In the genomic region with DNA sequence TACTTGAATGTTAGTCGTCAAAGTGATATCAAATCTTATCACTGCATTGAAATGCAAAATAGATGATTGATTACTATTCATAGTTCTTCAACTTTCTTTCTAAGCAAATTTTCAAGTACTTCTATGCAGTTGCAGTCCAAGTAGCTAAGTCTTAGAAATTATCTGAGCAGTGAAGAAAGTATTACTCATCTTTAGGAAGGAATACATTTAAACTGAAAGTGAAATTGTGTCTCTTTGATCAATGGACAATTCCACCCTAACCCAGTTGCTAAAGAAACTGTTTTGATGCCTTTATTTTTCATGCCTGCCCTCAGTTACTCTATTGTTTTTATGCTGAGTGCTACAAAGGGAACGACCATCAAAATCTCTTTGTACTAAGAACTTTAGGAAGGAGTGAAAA, we compare ENCODE assay signal across 21 cellular contexts.
DNase-seq lines count a peak whose midpoint lies in the region; ATAC-seq, FAIRE-seq and TF ChIP-seq lines count a peak whose summit lies in the region.
"Had no signal": no experiment of that assay in that cellular context is flagged by ENCODE, and none has a peak within 500 bp of the region (broad histone marks: within the 10 kb centered on the region; RNA-seq: fewer than 3 reads in every experiment).

No MANE protein-coding gene starts in this region.

- H3K23ac ChIP-seq in IMR-90 (ENCODE audit: low read depth, low read length), result no peak overlapping the region

- WGBS in IMR-90 (ENCODE audit: extremely low coverage in 2 of 2, insufficient read length in 1 of 2), 2 experiments, result no CpG with 5 or more reads among the region's 2 CpGs
- 33% methylated on average over 2 of the region's 2 CpGs for WGBS in right lobe of liver (ENCODE audit: insufficient coverage, low coverage, low lambda C conversion rate, missing lambda C conversion rate)

- peak overlapping the region; percentile 27; the same call in 1 of the 2 replicates for H2BK20ac ChIP-seq in IMR-90 (ENCODE audit: low read depth, low read length)

- H4K8ac ChIP-seq in IMR-90 (ENCODE audit: low read depth in 2 of 2, low read length in 2 of 2), result peak overlapping the region; percentile 5 to 83; a peak in 2 of 4 replicates

- peak overlapping the region; percentile 16; the same call in 1 of the 2 replicates for H4K91ac ChIP-seq in IMR-90 (ENCODE audit: insufficient read depth, low read depth, low read length)

- peak overlapping the region; percentile 42 for H3K4me3 ChIP-seq in IMR-90 (ENCODE audit: insufficient read depth, low read depth, low read length)
- no peak overlapping the region for H3K4me3 ChIP-seq in bronchial epithelial cell (ENCODE audit: low read depth, low read length)
- peak overlapping the region in 1 of 3 donors; percentile 18 for H3K4me3 ChIP-seq in right lobe of liver
- H3K4me3 ChIP-seq: HAP-1 had no signal

- no peak for FAIRE-seq in bronchial epithelial cell (lab: Jason Lieb, UNC)
- FAIRE-seq in HTR-8/SVneo (lab: Jason Lieb, UNC), result no peak
- FAIRE-seq: frontal cortex, RCC 7860, urothelium cell line had no signal

- H2AFZ ChIP-seq in IMR-90 (replicated peaks; ENCODE audit: low read length, poor library complexity), result no peak overlapping the region

- H3K27me3 ChIP-seq in IMR-90 (ENCODE audit: control insufficient read depth, insufficient read depth, low read length) (no peaks in the 10 kb centered on the region), bronchial epithelial cell (ENCODE audit: control insufficient read depth, insufficient read depth, low read length) (no peaks in the 10 kb centered on the region), right lobe of liver (no peaks in the 10 kb centered on the region)

- TF ChIP-seq CTCF in IMR-90 (conservative IDR thresholded peaks at IDR 0.05; ENCODE audit: low read depth, low read length) (no peak), bronchial epithelial cell (IDR thresholded peaks at IDR 0.05; ENCODE audit: insufficient read depth, low read length, severe bottlenecking) (no peak), right lobe of liver (IDR thresholded peaks at IDR 0.05) (no peak)

- ATAC-seq in IMR-90 (ENCODE audit: low read depth), result peak; percentile 79
- ATAC-seq in right lobe of liver, result peak in 3 of 4 donors; percentile 27 to 76 (median 49)
- ATAC-seq in activated CD4-positive, CD25-positive, alpha-beta regulatory T cell treated with anti-CD3 and anti-CD28 coated beads, Interleukin-2, amount 50 U/mL, for 24 hours, result no peak
- ATAC-seq: stimulated activated naive CD8-positive, alpha-beta T cell treated with anti-CD3 and anti-CD28 coated beads, Interleukin-15, amount 100 ng/mL, for 72 hours had no signal

- no peaks in the 10 kb centered on the region for H3K79me1 ChIP-seq in IMR-90 (ENCODE audit: low read depth in 1 of 2, low read length in 2 of 2)

- no peak for TF ChIP-seq POLR2A in IMR-90 (IDR thresholded peaks at IDR 0.05; ENCODE audit: low read depth, low read length)
- no peak for TF ChIP-seq POLR2A in right lobe of liver (IDR thresholded peaks at IDR 0.05)

- peak overlapping the region; percentile 74; the same call in 1 of the 2 replicates for H3K14ac ChIP-seq in IMR-90 (replicated peaks; ENCODE audit: low read depth, low read length)

- peak overlapping the region; percentile 88 for H3K18ac ChIP-seq in IMR-90 (ENCODE audit: low read depth, low read length)

- POLR2A ChIA-PET in IMR-90 (lab: Charles Lee; ENCODE audit: unreplicated experiment), result no interaction called here

- H3K56ac ChIP-seq in IMR-90 (ENCODE audit: extremely low read depth, insufficient read depth, low read length), result peak overlapping the region; percentile 56

- no peaks in the 10 kb centered on the region for H3K9me1 ChIP-seq in IMR-90 (ENCODE audit: insufficient read depth, low read length)

- H3K9me3 ChIP-seq in IMR-90 (ENCODE audit: control insufficient read depth, insufficient read depth, low read length) (no peaks in the 10 kb centered on the region), right lobe of liver (no peaks in the 10 kb centered on the region)
- H3K9me3 ChIP-seq: HAP-1 had no signal

- peak overlapping the region; percentile 36; the same call in 1 of the 2 replicates for H3K4ac ChIP-seq in IMR-90 (ENCODE audit: low read depth, low read length)

- dilution Hi-C loops in IMR-90 (cut with HindIII; ENCODE audit: low sequenced_read_pairs, unreplicated experiment), result no loop called here

- DNase-seq in GM03348 (ENCODE audit: low spot score) (peak; percentile 7), IMR-90 (peak; percentile 42), bronchial epithelial cell (ENCODE audit: low read depth) (peak; percentile 10), right lobe of liver (no peak), NCI-H1092 treated with DMSO at 0.1 percent for 48 hours (lab: John Stamatoyannopoulos, UW) (no peak), HTR-8/SVneo (ENCODE audit: insufficient read length, low spot score) (no peak), DMS79 treated with DMSO at 0.1 percent for 48 hours (lab: John Stamatoyannopoulos, UW) (no peak)
- DNase-seq: activated B cell treated with CpG ODN at 0.5 μM for 24 hours; activated effector memory CD4-positive, alpha-beta T cell treated with Interleukin-2 at 50 U/mL for 16 hours; anterior cingulate cortex; DMS 273 treated with DMSO at 0.1 percent for 48 hours; Karpas-422; NCI-H187 treated with DMSO at 0.1 percent for 48 hours; NCI-H526; occipital lobe; stimulated activated naive CD8-positive, alpha-beta T cell treated with anti-CD3 and anti-CD28 coated beads, Interleukin-15, amount 100 ng/mL, for 72 hours had no signal

- H3K4me1 ChIP-seq in IMR-90 (ENCODE audit: control insufficient read depth, insufficient read depth, low read length) (no peaks in the 10 kb centered on the region), right lobe of liver (no peaks in the 10 kb centered on the region)

- no peak overlapping the region for H2AK5ac ChIP-seq in IMR-90 (ENCODE audit: low read depth, low read length)

- H3K27ac ChIP-seq in IMR-90 (ENCODE audit: insufficient read depth, low read length) (peak overlapping the region; percentile 60; the same call in 1 of the 2 replicates), right lobe of liver (no peak overlapping the region)

- H4K20me1 ChIP-seq in IMR-90 (ENCODE audit: insufficient read depth, low read length), result no peaks in the 10 kb centered on the region

- intact Hi-C loops in IMR-90 (cut with micrococcal nuclease), result no loop called here
- intact Hi-C loops in right lobe of liver (cut with DNase I), result no loop called here

- no peak for TF ChIP-seq RAD21 in IMR-90 (IDR thresholded peaks at IDR 0.05; ENCODE audit: low read length)

- peak overlapping the region; percentile 91 for H2BK5ac ChIP-seq in IMR-90 (ENCODE audit: low read depth, low read length, poor library complexity, severe bottlenecking)

- H2BK120ac ChIP-seq in IMR-90 (ENCODE audit: low read depth, low read length), result peak overlapping the region; percentile 55; the same call in 1 of the 2 replicates

- no TSS peak for BruUV-seq in IMR-90 (replicated peaks; lab: Mats Ljungman, UMichigan)

- CTCF ChIA-PET in IMR-90 (lab: Yijun Ruan, JAX), result interaction anchor here (0.5 to 0.6 kb wide), 2 partner anchors 80 to 197 kb away, joined by 4 to 7 read pairs; no protein-coding TSS in a partner anchor

- peak overlapping the region; percentile 72; the same call in 1 of the 2 replicates for H3K9ac ChIP-seq in IMR-90 (ENCODE audit: low read depth, low read length)

- in situ Hi-C loops in IMR-90 (cut with MboI; ENCODE audit: low sequenced_read_pairs), result no loop called here

- no peak overlapping the region for H2BK15ac ChIP-seq in IMR-90 (ENCODE audit: low read depth, low read length)

- H2AK9ac ChIP-seq in IMR-90 (replicated peaks; ENCODE audit: low read depth, low read length, poor library complexity), result no peak overlapping the region

- H3K36me3 ChIP-seq in IMR-90 (ENCODE audit: control insufficient read depth, insufficient read depth, low read length), result no peaks in the 10 kb centered on the region
- H3K36me3 ChIP-seq in bronchial epithelial cell (ENCODE audit: control insufficient read depth, insufficient read depth, low read length), result no peaks in the 10 kb centered on the region
- H3K36me3 ChIP-seq in right lobe of liver, result no peaks in the 10 kb centered on the region
- H3K36me3 ChIP-seq: HAP-1 had no signal

- peak overlapping the region; percentile 91 for H4K5ac ChIP-seq in IMR-90 (ENCODE audit: low read depth, low read length)

- H3K4me2 ChIP-seq in IMR-90 (ENCODE audit: low read depth, low read length), result peak overlapping the region; percentile 99

TF ChIP-seq in IMR-90, 13 proteins besides CTCF, POLR2A, EP300 and RAD21 (continues in another document):
- TF ChIP-seq, protein P1, sequence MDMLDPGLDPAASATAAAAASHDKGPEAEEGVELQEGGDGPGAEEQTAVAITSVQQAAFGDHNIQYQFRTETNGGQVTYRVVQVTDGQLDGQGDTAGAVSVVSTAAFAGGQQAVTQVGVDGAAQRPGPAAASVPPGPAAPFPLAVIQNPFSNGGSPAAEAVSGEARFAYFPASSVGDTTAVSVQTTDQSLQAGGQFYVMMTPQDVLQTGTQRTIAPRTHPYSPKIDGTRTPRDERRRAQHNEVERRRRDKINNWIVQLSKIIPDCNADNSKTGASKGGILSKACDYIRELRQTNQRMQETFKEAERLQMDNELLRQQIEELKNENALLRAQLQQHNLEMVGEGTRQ (IDR thresholded peaks at IDR 0.05; ENCODE audit: low read depth, low read length), result no peak
- TF ChIP-seq RCOR1 (IDR thresholded peaks at IDR 0.05; ENCODE audit: insufficient replicate concordance, low read length) (no peak), CHD1 (IDR thresholded peaks at IDR 0.05; ENCODE audit: low read depth, low read length) (no peak), BHLHE40 (IDR thresholded peaks at IDR 0.05; ENCODE audit: low read depth, low read length) (no peak), MAFK (IDR thresholded peaks at IDR 0.05; ENCODE audit: low read depth, low read length) (no peak), MAZ (IDR thresholded peaks at IDR 0.05; ENCODE audit: borderline replicate concordance, low read depth, low read length) (no peak), MXI1 (IDR thresholded peaks at IDR 0.05; ENCODE audit: borderline replicate concordance, low read depth, low read length) (no peak), NFE2L2 (IDR thresholded peaks at IDR 0.05; ENCODE audit: low read depth, low read length) (no peak), FOS (IDR thresholded peaks at IDR 0.05; ENCODE audit: low read depth, low read length) (no peak), SMC3 (IDR thresholded peaks at IDR 0.05; ENCODE audit: low read depth, low read length) (no peak), RFX5 (IDR thresholded peaks at IDR 0.05; ENCODE audit: low read depth, low read length) (no peak)
- TF ChIP-seq, protein P2, sequence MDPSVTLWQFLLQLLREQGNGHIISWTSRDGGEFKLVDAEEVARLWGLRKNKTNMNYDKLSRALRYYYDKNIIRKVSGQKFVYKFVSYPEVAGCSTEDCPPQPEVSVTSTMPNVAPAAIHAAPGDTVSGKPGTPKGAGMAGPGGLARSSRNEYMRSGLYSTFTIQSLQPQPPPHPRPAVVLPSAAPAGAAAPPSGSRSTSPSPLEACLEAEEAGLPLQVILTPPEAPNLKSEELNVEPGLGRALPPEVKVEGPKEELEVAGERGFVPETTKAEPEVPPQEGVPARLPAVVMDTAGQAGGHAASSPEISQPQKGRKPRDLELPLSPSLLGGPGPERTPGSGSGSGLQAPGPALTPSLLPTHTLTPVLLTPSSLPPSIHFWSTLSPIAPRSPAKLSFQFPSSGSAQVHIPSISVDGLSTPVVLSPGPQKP (IDR thresholded peaks at IDR 0.05; ENCODE audit: borderline replicate concordance, low read depth, low read length), result no peak

Comparison
In these comparisons a context has a peak if more than half of its experiments do, and no peak if none do; other contexts are left out.
1. DNase-seq: peak in GM03348 (single experiment), IMR-90 (single experiment) and bronchial epithelial cell (single experiment); none in right lobe of liver (0 of 3), NCI-H1092 treated with DMSO at 0.1 percent for 48 hours (single experiment), HTR-8/SVneo (single experiment) and DMS79 treated with DMSO at 0.1 percent for 48 hours (single experiment).
2. ATAC-seq: peak in IMR-90 (single experiment) and right lobe of liver (3 of 4); none in activated CD4-positive, CD25-positive, alpha-beta regulatory T cell treated with anti-CD3 and anti-CD28 coated beads, Interleukin-2, amount 50 U/mL, for 24 hours (0 of 2).